ENCODE assay signal across 9 cellular contexts in the genomic region with DNA sequence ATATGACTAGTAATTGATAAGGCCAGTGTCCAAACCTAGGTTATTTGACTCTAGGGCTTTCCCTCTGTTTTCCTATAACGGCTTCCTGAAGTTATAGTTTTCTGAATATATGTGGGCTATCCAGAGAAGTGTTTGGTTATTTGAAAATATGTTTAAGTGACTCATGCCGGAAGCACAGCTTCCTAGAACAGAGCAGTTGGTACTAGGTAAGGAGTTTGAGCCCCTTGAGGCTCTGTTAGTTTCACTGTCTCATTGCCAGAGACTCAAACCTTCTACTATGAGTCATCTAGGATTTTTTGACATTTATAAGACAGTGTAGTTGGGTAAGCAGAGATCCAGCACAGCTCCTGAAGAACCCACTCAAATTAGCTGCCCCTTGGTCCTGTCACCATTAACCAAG. TPM values are rescaled to one million over a fixed set of nuclear protein-coding genes. Genes with fewer than 3 reads are reported as not detected.
DNase-seq lines count a peak whose midpoint lies in the region; ATAC-seq and FAIRE-seq lines count a peak whose summit lies in the region.
"Had no signal": no experiment of that assay in that cellular context is flagged by ENCODE, and none has a peak within 500 bp of the region (broad histone marks: within the 10 kb centered on the region; RNA-seq: fewer than 3 reads in every experiment).

No MANE protein-coding gene starts in this region.

- peaks cover 80% of the 10 kb centered on the region for H3K4me1 Mint-ChIP-seq in activated T-helper 2 cell treated with anti-CD3 and anti-CD28 coated beads, Interferon-gamma antibody, Interleukin-2, Interleukin-4, amounts not matched to agents 10 μg/mL and 5 μg/mL and 100 μg/mL, durations not matched to agents 14 hours and 24 hours and 36 hours (ENCODE audit: low read depth)
- H3K4me1 Mint-ChIP-seq in stimulated activated naive CD8-positive, alpha-beta T cell treated with anti-CD3 and anti-CD28 coated beads, Interleukin-15, Interleukin-2, amounts not matched to agents 100 ng/mL and 50 ng/mL, for 24 hours (ENCODE audit: low read depth): peaks cover 36% of the 10 kb centered on the region
- H3K4me1 Mint-ChIP-seq: memory B cell had no signal

- peak; percentile 45 for DNase-seq in activated naive CD4-positive, alpha-beta T cell treated with Interleukin-2 at 50 U/mL for 16 hours
- no peak for DNase-seq in activated naive CD4-positive, alpha-beta T cell treated with anti-CD3 and anti-CD28 coated beads, Interleukin-2, amount 50 U/mL, for 16 hours
- DNase-seq in activated T-helper 2 cell treated with anti-CD3 and anti-CD28 coated beads, Interferon-gamma antibody, Interleukin-2, Interleukin-4, amounts not matched to agents 10 μg/mL and 5 μg/mL and 100 μg/mL, durations not matched to agents 14 hours and 24 hours and 36 hours (ENCODE audit: low spot score): peak; percentile 13
- no peak for DNase-seq in SHP77 treated with DMSO at 0.1 percent for 48 hours (lab: John Stamatoyannopoulos, UW)
- DNase-seq in frontal cortex (ENCODE audit: low spot score in 2 of 2): no peak
- no peak for DNase-seq in ureter (ENCODE audit: low spot score)

- intact Hi-C loops in activated T-helper 2 cell treated with anti-CD3 and anti-CD28 coated beads, Interferon-gamma antibody, Interleukin-2, Interleukin-4, amounts not matched to agents 10 μg/mL and 5 μg/mL and 100 μg/mL, durations not matched to agents 14 hours and 24 hours and 36 hours (cut with micrococcal nuclease): loop anchor here (1.0 to 10.0 kb wide), 5 partner anchors 27 to 981 kb away; a partner anchor contains a TSS

- peaks cover 2% of the 10 kb centered on the region for H3K36me3 Mint-ChIP-seq in activated T-helper 2 cell treated with anti-CD3 and anti-CD28 coated beads, Interferon-gamma antibody, Interleukin-2, Interleukin-4, amounts not matched to agents 10 μg/mL and 5 μg/mL and 100 μg/mL, durations not matched to agents 14 hours and 24 hours and 36 hours (ENCODE audit: low read depth)
- H3K36me3 Mint-ChIP-seq in stimulated activated naive CD8-positive, alpha-beta T cell treated with anti-CD3 and anti-CD28 coated beads, Interleukin-15, Interleukin-2, amounts not matched to agents 100 ng/mL and 50 ng/mL, for 24 hours (ENCODE audit: low read depth): no peaks in the 10 kb centered on the region

- H3K4me3 Mint-ChIP-seq in activated T-helper 2 cell treated with anti-CD3 and anti-CD28 coated beads, Interferon-gamma antibody, Interleukin-2, Interleukin-4, amounts not matched to agents 10 μg/mL and 5 μg/mL and 100 μg/mL, durations not matched to agents 14 hours and 24 hours and 36 hours (ENCODE audit: low read depth): no peak overlapping the region
- H3K4me3 Mint-ChIP-seq in stimulated activated naive CD8-positive, alpha-beta T cell treated with anti-CD3 and anti-CD28 coated beads, Interleukin-15, Interleukin-2, amounts not matched to agents 100 ng/mL and 50 ng/mL, for 24 hours: no peak overlapping the region
- H3K4me3 Mint-ChIP-seq: memory B cell had no signal

- no peaks in the 10 kb centered on the region for H3K27me3 Mint-ChIP-seq in activated T-helper 2 cell treated with anti-CD3 and anti-CD28 coated beads, Interferon-gamma antibody, Interleukin-2, Interleukin-4, amounts not matched to agents 10 μg/mL and 5 μg/mL and 100 μg/mL, durations not matched to agents 14 hours and 24 hours and 36 hours (ENCODE audit: low read depth)
- no peaks in the 10 kb centered on the region for H3K27me3 Mint-ChIP-seq in stimulated activated naive CD8-positive, alpha-beta T cell treated with anti-CD3 and anti-CD28 coated beads, Interleukin-15, Interleukin-2, amounts not matched to agents 100 ng/mL and 50 ng/mL, for 24 hours

- H3K27ac Mint-ChIP-seq in activated T-helper 2 cell treated with anti-CD3 and anti-CD28 coated beads, Interferon-gamma antibody, Interleukin-2, Interleukin-4, amounts not matched to agents 10 μg/mL and 5 μg/mL and 100 μg/mL, durations not matched to agents 14 hours and 24 hours and 36 hours: peak overlapping the region; percentile 62
- peak overlapping the region; percentile 17 for H3K27ac Mint-ChIP-seq in stimulated activated naive CD8-positive, alpha-beta T cell treated with anti-CD3 and anti-CD28 coated beads, Interleukin-15, Interleukin-2, amounts not matched to agents 100 ng/mL and 50 ng/mL, for 24 hours
- H3K27ac Mint-ChIP-seq: memory B cell had no signal

- peak; percentile 95 for ATAC-seq in HG03097 (IDR thresholded peaks at IDR 0.05; ENCODE audit: low FRiP score, unreplicated experiment)

- no peaks in the 10 kb centered on the region for H3K9me3 Mint-ChIP-seq in activated T-helper 2 cell treated with anti-CD3 and anti-CD28 coated beads, Interferon-gamma antibody, Interleukin-2, Interleukin-4, amounts not matched to agents 10 μg/mL and 5 μg/mL and 100 μg/mL, durations not matched to agents 14 hours and 24 hours and 36 hours
- H3K9me3 Mint-ChIP-seq in stimulated activated naive CD8-positive, alpha-beta T cell treated with anti-CD3 and anti-CD28 coated beads, Interleukin-15, Interleukin-2, amounts not matched to agents 100 ng/mL and 50 ng/mL, for 24 hours: no peaks in the 10 kb centered on the region
- H3K9me3 Mint-ChIP-seq: memory B cell had no signal

- no peak for FAIRE-seq in frontal cortex (lab: Jason Lieb, UNC)

RNA-seq across cellular contexts. Expression of a gene that starts 27.1 kb away (rescaled TPM):
- 2.0 and 2.4 TPM in 2 replicates for total RNA-seq in activated T-helper 2 cell treated with anti-CD3 and anti-CD28 coated beads, Interferon-gamma antibody, Interleukin-2, Interleukin-4, amounts not matched to agents 10 μg/mL and 5 μg/mL and 100 μg/mL, durations not matched to agents 14 hours and 24 hours and 36 hours
- total RNA-seq in frontal cortex (9.8 TPM), ureter (14.8 TPM)

RNA-seq across cellular contexts. Expression of a gene that starts 27.1 kb away (rescaled TPM):
- total RNA-seq in activated T-helper 2 cell treated with anti-CD3 and anti-CD28 coated beads, Interferon-gamma antibody, Interleukin-2, Interleukin-4, amounts not matched to agents 10 μg/mL and 5 μg/mL and 100 μg/mL, durations not matched to agents 14 hours and 24 hours and 36 hours: 20.9 and 22.6 TPM in 2 replicates
- total RNA-seq in frontal cortex (13.5 TPM), ureter (87.7 TPM)

Comparison
In these comparisons a context has a peak if more than half of its experiments do, and no peak if none do; other contexts are left out.
1. DNase-seq: peak in activated naive CD4-positive, alpha-beta T cell treated with Interleukin-2 at 50 U/mL for 16 hours (single experiment) and activated T-helper 2 cell treated with anti-CD3 and anti-CD28 coated beads, Interferon-gamma antibody, Interleukin-2, Interleukin-4, amounts not matched to agents 10 μg/mL and 5 μg/mL and 100 μg/mL, durations not matched to agents 14 hours and 24 hours and 36 hours (single experiment); none in activated naive CD4-positive, alpha-beta T cell treated with anti-CD3 and anti-CD28 coated beads, Interleukin-2, amount 50 U/mL, for 16 hours (single experiment), SHP77 treated with DMSO at 0.1 percent for 48 hours (single experiment), frontal cortex (0 of 2) and ureter (single experiment).